Comparison of ENCODE assay signal across 1 cellular context in genomic region chr2:73282924-73283544, GRCh38.
TF ChIP-seq lines count a peak whose summit lies in the region.

No MANE protein-coding gene starts in this region.

TF ChIP-seq in K562, 482 proteins besides CTCF, POLR2A, EP300 and RAD21:
- TF ChIP-seq ZNF79 (CRISPR knock-in tag; IDR thresholded peaks at IDR 0.05; ENCODE audit: low read depth): peak; percentile 82
- no peak for TF ChIP-seq ZNF395 (CRISPR knock-in tag; IDR thresholded peaks at IDR 0.05)
